In genomic region chr21:45140346-45140940, GRCh38 we compare ENCODE assay signal across 8 cellular contexts.
A peak's percentile ranks its signal among the peaks of the same experiment; 100 is the strongest.
DNase-seq lines count a peak whose midpoint lies in the region; ATAC-seq lines count a peak whose summit lies in the region.

No MANE protein-coding gene starts in this region.

- no peak overlapping the region for H3K4me3 ChIP-seq in CD8-positive, alpha-beta memory T cell (ENCODE audit: low read length)

- no peaks in the 10 kb centered on the region for H3K27me3 ChIP-seq in CD8-positive, alpha-beta memory T cell (ENCODE audit: insufficient read depth, low read length, poor library complexity, severe bottlenecking)

- no peak overlapping the region for H3K27ac ChIP-seq in CD8-positive, alpha-beta memory T cell (ENCODE audit: low read depth, low read length)

- peak; percentile 70 for ATAC-seq in GM21447 (IDR thresholded peaks at IDR 0.05; ENCODE audit: unreplicated experiment)
- ATAC-seq in activated naive CD4-positive, alpha-beta T cell treated with anti-CD3 and anti-CD28 coated beads, Interleukin-2, amount 50 U/mL, for 72 hours: peak; percentile 84 to 87
- no peak for ATAC-seq in GM18873 (IDR thresholded peaks at IDR 0.05; ENCODE audit: low FRiP score, unreplicated experiment)

- H3K4me1 ChIP-seq in CD8-positive, alpha-beta memory T cell (ENCODE audit: insufficient read depth, low read length): peaks cover 4% of the 10 kb centered on the region

- CTCF ChIA-PET in CD8-positive, alpha-beta memory T cell (lab: Charles Lee): interaction anchor here (0.7 to 6.9 kb wide), 9 partner anchors 10 to 300 kb away, joined by 3 to 74 read pairs (median 5); partner anchors contain the start of gene POFUT2

- peak overlapping the region in 2 of 8 donors; percentile 5 to 43 for H3K27ac Mint-ChIP-seq in CD8-positive, alpha-beta memory T cell
- H3K27ac Mint-ChIP-seq in activated naive CD4-positive, alpha-beta T cell treated with anti-CD3 and anti-CD28 coated beads, Interleukin-2, amount 50 U/mL, for 72 hours: no peak overlapping the region

- intact Hi-C loops in head of caudate nucleus (cut with DNase I): no loop called here
- intact Hi-C loops in posterior cingulate gyrus (cut with DNase I): loop anchor here (1.0 to 5.0 kb wide), 3 partner anchors 152 to 682 kb away; no protein-coding TSS in a partner anchor

- peaks cover 0 to 31% (median 5%) of the 10 kb centered on the region in 3 donors for H3K36me3 Mint-ChIP-seq in CD8-positive, alpha-beta memory T cell
- H3K36me3 Mint-ChIP-seq in activated naive CD4-positive, alpha-beta T cell treated with anti-CD3 and anti-CD28 coated beads, Interleukin-2, amount 50 U/mL, for 72 hours: peaks cover 0 to 4% of the 10 kb centered on the region in 2 donors

- peaks cover 8 to 19% (median 15%) of the 10 kb centered on the region in 3 donors for H3K4me1 Mint-ChIP-seq in CD8-positive, alpha-beta memory T cell

- H3K9me3 Mint-ChIP-seq in CD8-positive, alpha-beta memory T cell: no peaks in the 10 kb centered on the region
- no peaks in the 10 kb centered on the region for H3K9me3 Mint-ChIP-seq in activated naive CD4-positive, alpha-beta T cell treated with anti-CD3 and anti-CD28 coated beads, Interleukin-2, amount 50 U/mL, for 72 hours

- H3K36me3 ChIP-seq in CD8-positive, alpha-beta memory T cell (ENCODE audit: insufficient read depth, low read length): no peaks in the 10 kb centered on the region

- H3K27me3 Mint-ChIP-seq in CD8-positive, alpha-beta memory T cell: peaks cover 0 to 1% of the 10 kb centered on the region in 2 donors

- peak; percentile 36 to 80 (median 44) for DNase-seq in CD8-positive, alpha-beta memory T cell
- DNase-seq in NAMALWA (ENCODE audit: low spot score) (peak; percentile 88), SIG-M5 treated with dmso at 0.1 percent for 504 hours (lab: John Stamatoyannopoulos, UW; ENCODE audit: unreplicated experiment) (peak; percentile 92), head of caudate nucleus (peak; percentile 44 to 85 (median 68)), posterior cingulate gyrus (peak; percentile 45 to 97 (median 75))
- peak in 1 of 2 donors; percentile 59 for DNase-seq in activated naive CD4-positive, alpha-beta T cell treated with anti-CD3 and anti-CD28 coated beads, Interleukin-2, amount 50 U/mL, for 72 hours (ENCODE audit: low spot score in 2 of 2)

- H3K9me3 ChIP-seq in CD8-positive, alpha-beta memory T cell (ENCODE audit: low read length): no peaks in the 10 kb centered on the region

- H3K4me3 Mint-ChIP-seq in CD8-positive, alpha-beta memory T cell: peak overlapping the region in 1 of 7 donors; percentile 2

- POLR2A ChIA-PET in CD8-positive, alpha-beta memory T cell (lab: Charles Lee): no interaction called here
